Comparison of ENCODE assay signal across 8 cellular contexts in genomic region chr4:108834787-108835384, GRCh38.
DNase-seq lines count a peak whose midpoint lies in the region; ATAC-seq, FAIRE-seq and TF ChIP-seq lines count a peak whose summit lies in the region.

No MANE protein-coding gene starts in this region.

- peaks cover 0 to 4% (median 0%) of the 10 kb centered on the region in 6 donors for H3K4me1 ChIP-seq in spleen

- 41 to 48% (median 46%) methylated on average over 4 of the region's 4 CpGs for WGBS in spleen, 5 donors

- no peak overlapping the region for H3K4me3 ChIP-seq in spleen

- H3K27ac ChIP-seq in spleen: no peak overlapping the region

- intact Hi-C loops in spleen (cut with DNase I; ENCODE audit: low total_unique reads): loop anchor here (5.0 kb wide), 1 partner anchor 572 kb away; no protein-coding TSS in a partner anchor

- FAIRE-seq in GM12892 (lab: Jason Lieb, UNC): no peak

- no peaks in the 10 kb centered on the region for H3K9me3 ChIP-seq in spleen

- DNase-seq in DMS53 treated with DMSO at 0.1 percent for 48 hours (lab: John Stamatoyannopoulos, UW; ENCODE audit: unreplicated experiment): peak; percentile 27
- peak; percentile 70 for DNase-seq in foreskin melanocyte
- no peak for DNase-seq in spleen
- no peak for DNase-seq in GM12892 (ENCODE audit: insufficient read length)
- DNase-seq in NCI-H1436 (lab: John Stamatoyannopoulos, UW): no peak

- TF ChIP-seq POLR2A in spleen (IDR thresholded peaks at IDR 0.05) (no peak), GM12892 (IDR thresholded peaks at IDR 0.05; ENCODE audit: low read depth, low read length) (no peak)

- H3K36me3 ChIP-seq in spleen: no peaks in the 10 kb centered on the region

- ATAC-seq in HG02678 (IDR thresholded peaks at IDR 0.05; ENCODE audit: unreplicated experiment) (peak; percentile 54), SK-N-SH treated with all-trans-retinoic acid at 6 μM for 48 hours (peak; percentile 89), HG03139 (IDR thresholded peaks at IDR 0.05; ENCODE audit: unreplicated experiment) (no peak)

- peaks cover 0 to 4% (median 0%) of the 10 kb centered on the region in 7 donors for H3K27me3 ChIP-seq in spleen (replicated peaks in 1 of 7)

- peak in 9 of 11 experiments; percentile 11 to 61 (median 45) for TF ChIP-seq CTCF in spleen (IDR thresholded peaks at IDR 0.05 in 8 of 11, conservative IDR thresholded peaks at IDR 0.05 in 3 of 11)

TF ChIP-seq in SK-N-SH treated with all-trans-retinoic acid at 6 μM for 48 hours, 23 proteins besides CTCF, POLR2A, EP300 and RAD21:
- TF ChIP-seq ZNF8 (CRISPR knock-in tag; IDR thresholded peaks at IDR 0.05): no peak
- TF ChIP-seq ZNF565 (CRISPR knock-in tag; conservative IDR thresholded peaks at IDR 0.05; ENCODE audit: low read depth): no peak
- no peak for TF ChIP-seq TOX (CRISPR knock-in tag; IDR thresholded peaks at IDR 0.05; ENCODE audit: borderline replicate concordance)
- TF ChIP-seq ESRRG (CRISPR knock-in tag; IDR thresholded peaks at IDR 0.05): no peak
- no peak for TF ChIP-seq ZNF70 (CRISPR knock-in tag; IDR thresholded peaks at IDR 0.05)
- TF ChIP-seq GLIS3 (CRISPR knock-in tag; IDR thresholded peaks at IDR 0.05): no peak
- no peak for TF ChIP-seq ZFP30 (CRISPR knock-in tag; IDR thresholded peaks at IDR 0.05)
- TF ChIP-seq CSDC2 (CRISPR knock-in tag; IDR thresholded peaks at IDR 0.05): no peak
- no peak for TF ChIP-seq SNAI2 (CRISPR knock-in tag; IDR thresholded peaks at IDR 0.05)
- TF ChIP-seq RARB (CRISPR knock-in tag; IDR thresholded peaks at IDR 0.05): no peak
- TF ChIP-seq ZC3H10 (CRISPR knock-in tag; IDR thresholded peaks at IDR 0.05): no peak
- no peak for TF ChIP-seq PPARA (CRISPR knock-in tag; IDR thresholded peaks at IDR 0.05; ENCODE audit: borderline replicate concordance)
- TF ChIP-seq ISL1 (CRISPR knock-in tag; IDR thresholded peaks at IDR 0.05): no peak
- TF ChIP-seq CREB5 (CRISPR knock-in tag; IDR thresholded peaks at IDR 0.05; ENCODE audit: low read depth): no peak
- TF ChIP-seq CSRNP3 (CRISPR knock-in tag; IDR thresholded peaks at IDR 0.05): no peak
- no peak for TF ChIP-seq OSR1 (CRISPR knock-in tag; IDR thresholded peaks at IDR 0.05)

Comparison
In these comparisons a context has a peak if more than half of its experiments do, and no peak if none do; other contexts are left out.
1. DNase-seq: peak in DMS53 treated with DMSO at 0.1 percent for 48 hours (single experiment) and foreskin melanocyte (single experiment); none in spleen (single experiment), GM12892 (single experiment) and NCI-H1436 (single experiment).